12 cellular contexts compared by ENCODE assay signal in the genomic region with DNA sequence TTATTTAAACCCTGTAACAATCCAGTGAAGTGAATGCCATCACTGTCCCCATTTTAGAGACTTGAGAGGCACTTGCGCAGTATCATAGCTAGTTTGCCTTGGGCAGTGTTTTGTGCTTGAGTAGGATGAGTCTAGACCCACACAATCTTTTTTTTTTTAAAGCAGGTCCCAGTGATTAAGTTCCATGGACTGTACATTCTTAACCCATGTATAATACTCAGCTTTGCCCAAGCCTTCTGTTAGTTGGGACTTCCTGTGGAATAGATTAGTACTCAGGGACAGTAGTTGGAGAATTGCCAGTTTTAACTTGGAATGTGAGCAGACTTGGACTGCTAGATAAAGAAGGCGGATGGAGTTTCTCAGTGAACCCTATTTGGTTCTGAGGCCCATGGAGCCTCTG.
A peak's percentile ranks its signal among the peaks of the same experiment; 100 is the strongest.
DNase-seq lines count a peak whose midpoint lies in the region; ATAC-seq and TF ChIP-seq lines count a peak whose summit lies in the region.
"Had no signal": no experiment of that assay in that cellular context is flagged by ENCODE, and none has a peak within 500 bp of the region (broad histone marks: within the 10 kb centered on the region; RNA-seq: fewer than 3 reads in every experiment).

No MANE protein-coding gene starts in this region.

- no peak for ATAC-seq in HG02763 (IDR thresholded peaks at IDR 0.05; ENCODE audit: unreplicated experiment)

- DNase-seq in ELR (ENCODE audit: low read depth) (peak; percentile 99), SW480 (ENCODE audit: low spot score) (peak; percentile 6), foreskin fibroblast (peak; percentile 84 to 91), pulmonary artery endothelial cell (ENCODE audit: low read depth, low spot score) (peak; percentile 52), inferior parietal cortex (ENCODE audit: extremely low spot score) (no peak), SIG-M5 treated with dmso at 0.1 percent for 504 hours (lab: John Stamatoyannopoulos, UW; ENCODE audit: unreplicated experiment) (no peak)
- DNase-seq in activated CD4-positive, alpha-beta T cell treated with anti-CD3 and anti-CD28 coated beads for 4 hours = no peak
- DNase-seq: activated CD4-positive, alpha-beta T cell treated with anti-CD3 and anti-CD28 coated beads, Interleukin-2, amount 10 ng/mL, durations not matched to agents 24 days and 14 days; anterior cingulate cortex had no signal

- no peak overlapping the region for H3K4me3 ChIP-seq in foreskin fibroblast (ENCODE audit: low read depth in 1 of 2, low read length in 2 of 2)
- H3K4me3 ChIP-seq: PC-9, prostate gland had no signal

- no peak for TF ChIP-seq CTCF in foreskin fibroblast (IDR thresholded peaks at IDR 0.05; ENCODE audit: low read depth, low read length)

Comparison
In these comparisons a context has a peak if more than half of its experiments do, and no peak if none do; other contexts are left out.
1. DNase-seq: peak in ELR (single experiment), SW480 (single experiment), foreskin fibroblast (2 of 2) and pulmonary artery endothelial cell (single experiment); none in inferior parietal cortex (single experiment), SIG-M5 treated with dmso at 0.1 percent for 504 hours (single experiment) and activated CD4-positive, alpha-beta T cell treated with anti-CD3 and anti-CD28 coated beads for 4 hours (0 of 2).